ENCODE assay signal across 3 cellular contexts in genomic region chr2:169087757-169088379, GRCh38.
TF ChIP-seq lines count a peak whose summit lies in the region.

No MANE protein-coding gene starts in this region.

TF ChIP-seq in liver, 16 proteins besides CTCF, POLR2A, EP300 and RAD21:
- TF ChIP-seq SP1 (IDR thresholded peaks at IDR 0.05) (no peak), FOXA1 (IDR thresholded peaks at IDR 0.05) (no peak), GABPA (IDR thresholded peaks at IDR 0.05 in 1 of 2, conservative IDR thresholded peaks at IDR 0.05 in 1 of 2) (no peak)

TF ChIP-seq in HepG2, 621 proteins besides CTCF, POLR2A, EP300 and RAD21:
- no peak for TF ChIP-seq RNF2 (conservative IDR thresholded peaks at IDR 0.05; ENCODE audit: low read depth)

TF ChIP-seq in K562, 482 proteins besides CTCF, POLR2A, EP300 and RAD21:
- TF ChIP-seq HINFP (tag; conservative IDR thresholded peaks at IDR 0.05; ENCODE audit: low read depth): no peak
